Comparison of ENCODE assay signal across 8 cellular contexts in the genomic region with DNA sequence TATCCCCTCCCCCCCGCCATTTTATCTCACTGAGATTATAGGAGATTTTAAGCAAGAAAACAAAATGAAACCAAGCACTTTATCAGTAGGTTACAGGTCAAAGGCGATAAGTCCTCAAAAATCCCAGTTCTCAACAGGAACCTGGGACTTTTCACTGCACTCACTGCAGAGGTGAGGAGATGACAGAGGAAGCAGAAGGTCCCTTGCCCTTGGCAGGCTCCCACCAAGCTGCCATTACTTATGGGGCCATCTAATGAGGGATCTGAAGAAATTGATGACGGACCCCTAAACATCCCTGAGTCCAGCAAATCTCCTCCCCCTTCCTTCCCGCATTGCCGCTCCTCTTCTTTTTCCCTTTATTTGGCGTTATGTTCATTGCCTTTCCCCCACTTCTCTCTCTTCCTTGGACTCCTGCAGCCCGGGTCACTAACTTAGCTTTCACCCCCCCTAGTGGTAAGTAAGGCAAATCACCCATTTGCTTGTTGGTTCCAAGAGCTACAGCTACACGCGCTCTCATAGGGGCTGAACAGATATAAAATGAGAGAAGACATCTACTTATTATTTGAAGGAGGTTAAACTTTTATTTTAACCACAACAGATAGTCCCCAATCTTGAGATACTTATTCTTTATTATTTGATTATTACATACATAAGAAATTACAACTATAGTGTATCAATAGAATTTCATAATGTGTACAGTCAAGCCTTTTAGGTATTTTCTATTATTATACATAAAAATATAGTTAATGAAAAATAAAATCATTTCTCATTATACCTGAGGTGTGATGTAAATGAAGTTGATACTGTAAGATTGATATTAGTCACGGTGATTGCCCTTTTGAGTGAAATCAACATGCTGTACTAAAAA. TPM values are rescaled to one million over a fixed set of nuclear protein-coding genes. Genes with fewer than 3 reads are reported as not detected.
DNase-seq lines count a peak whose midpoint lies in the region; ATAC-seq, FAIRE-seq and TF ChIP-seq lines count a peak whose summit lies in the region.

No MANE protein-coding gene starts in this region.

- DNase-seq in Right ventricle myocardium inferior (ENCODE audit: missing footprints) (no peak), cardiac septum (ENCODE audit: low spot score) (no peak), HTR-8/SVneo (ENCODE audit: insufficient read length, low spot score) (peak; percentile 46), NOMO-1 treated with DMSO at 0.1 percent for 48 hours (lab: John Stamatoyannopoulos, UW; ENCODE audit: unreplicated experiment) (peak; percentile 60), immature natural killer cell (peak; percentile 22 to 48 (median 36))
- no peak for DNase-seq in stimulated activated effector memory CD8-positive, alpha-beta T cell treated with anti-CD3 and anti-CD28 coated beads, Interleukin-12 subunit alpha, Interleukin-12 subunit beta, amount 100 ng/mL, for 72 hours (ENCODE audit: low spot score in 2 of 2)

- H3K36me3 Mint-ChIP-seq in brain = no peaks in the 10 kb centered on the region
- H3K36me3 Mint-ChIP-seq in immature natural killer cell = no peaks in the 10 kb centered on the region
- H3K36me3 Mint-ChIP-seq in stimulated activated effector memory CD8-positive, alpha-beta T cell treated with anti-CD3 and anti-CD28 coated beads, Interleukin-12 subunit alpha, Interleukin-12 subunit beta, amount 100 ng/mL, for 72 hours = no peaks in the 10 kb centered on the region

- intact Hi-C loops in Right ventricle myocardium inferior (cut with DNase I) (loop anchor here (2.0 to 10.0 kb wide), 4 partner anchors 68 to 535 kb away; no protein-coding TSS in a partner anchor), cardiac septum (cut with DNase I) (loop anchor here (5.0 to 10.0 kb wide), 3 partner anchors 72 to 295 kb away; partner anchors contain the start of gene EFNB2)

- ATAC-seq in Right ventricle myocardium inferior (peak; percentile 84), GM21737 (IDR thresholded peaks at IDR 0.05; ENCODE audit: unreplicated experiment) (peak; percentile 99)
- ATAC-seq in stimulated activated effector memory CD8-positive, alpha-beta T cell treated with anti-CD3 and anti-CD28 coated beads, Interleukin-12 subunit alpha, Interleukin-12 subunit beta, amount 100 ng/mL, for 72 hours = peak; percentile 78

- FAIRE-seq in HTR-8/SVneo (lab: Jason Lieb, UNC) = no peak

- H3K27ac Mint-ChIP-seq in brain (no peak overlapping the region), immature natural killer cell (no peak overlapping the region)
- no peak overlapping the region for H3K27ac Mint-ChIP-seq in stimulated activated effector memory CD8-positive, alpha-beta T cell treated with anti-CD3 and anti-CD28 coated beads, Interleukin-12 subunit alpha, Interleukin-12 subunit beta, amount 100 ng/mL, for 72 hours

- H3K9me3 Mint-ChIP-seq in brain = peaks cover 0 to under 1% (median 0%) of the 10 kb centered on the region in 5 experiments
- no peaks in the 10 kb centered on the region for H3K9me3 Mint-ChIP-seq in immature natural killer cell
- no peaks in the 10 kb centered on the region for H3K9me3 Mint-ChIP-seq in stimulated activated effector memory CD8-positive, alpha-beta T cell treated with anti-CD3 and anti-CD28 coated beads, Interleukin-12 subunit alpha, Interleukin-12 subunit beta, amount 100 ng/mL, for 72 hours

- H3K27me3 Mint-ChIP-seq in brain (no peaks in the 10 kb centered on the region), immature natural killer cell (ENCODE audit: low read depth in 3 of 3) (peaks cover 0 to 12% (median 1%) of the 10 kb centered on the region in 3 donors)

- no peak overlapping the region for H3K4me3 Mint-ChIP-seq in brain
- no peak overlapping the region for H3K4me3 Mint-ChIP-seq in immature natural killer cell
- no peak overlapping the region for H3K4me3 Mint-ChIP-seq in stimulated activated effector memory CD8-positive, alpha-beta T cell treated with anti-CD3 and anti-CD28 coated beads, Interleukin-12 subunit alpha, Interleukin-12 subunit beta, amount 100 ng/mL, for 72 hours

- peak; percentile 65 to 71 for TF ChIP-seq CTCF in brain (conservative IDR thresholded peaks at IDR 0.05)

- H3K4me1 Mint-ChIP-seq in brain = peaks cover 6% of the 10 kb centered on the region
- H3K4me1 Mint-ChIP-seq in immature natural killer cell = peaks cover 0 to 2% of the 10 kb centered on the region in 2 donors
- peaks cover 6% of the 10 kb centered on the region for H3K4me1 Mint-ChIP-seq in stimulated activated effector memory CD8-positive, alpha-beta T cell treated with anti-CD3 and anti-CD28 coated beads, Interleukin-12 subunit alpha, Interleukin-12 subunit beta, amount 100 ng/mL, for 72 hours

RNA-seq across cellular contexts. Expression of gene ARGLU1, which starts 52.0 kb away (rescaled TPM):
- total RNA-seq in Right ventricle myocardium inferior (26.0 TPM), cardiac septum (36.8 TPM)
- polyA plus RNA-seq in brain (ENCODE audit: insufficient read depth, low read depth, low replicate concordance) (10.1 TPM), immature natural killer cell (10 to 100 TPM; 27.0 to 56.7 (median 39.8) TPM)

Comparison
In these comparisons a context has a peak if more than half of its experiments do, and no peak if none do; other contexts are left out.
1. DNase-seq: peak in HTR-8/SVneo (single experiment), NOMO-1 treated with DMSO at 0.1 percent for 48 hours (single experiment) and immature natural killer cell (3 of 3); none in Right ventricle myocardium inferior (single experiment), cardiac septum (single experiment) and stimulated activated effector memory CD8-positive, alpha-beta T cell treated with anti-CD3 and anti-CD28 coated beads, Interleukin-12 subunit alpha, Interleukin-12 subunit beta, amount 100 ng/mL, for 72 hours (0 of 2).
2. Peak in every context shown above with its lines, with median percentiles within 50 percentile points of each other: ATAC-seq.